ENCODE assay signal across 20 cellular contexts in the genomic region with DNA sequence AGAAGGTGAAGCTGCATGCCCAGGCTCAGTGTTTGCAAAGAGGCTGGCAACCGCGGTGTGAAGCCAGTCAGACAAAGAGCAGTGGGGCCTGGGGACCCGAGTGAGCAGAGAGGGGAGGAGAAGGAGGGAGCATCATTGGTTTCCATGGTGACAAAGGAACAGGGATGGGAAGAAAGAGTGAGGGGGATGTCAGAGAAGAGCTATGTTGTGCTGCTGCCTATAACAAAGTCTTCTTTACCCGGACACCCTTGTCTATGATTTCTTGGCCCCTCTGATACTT. TPM values are rescaled to one million over a fixed set of nuclear protein-coding genes. Genes with fewer than 3 reads are reported as not detected.
DNase-seq lines count a peak whose midpoint lies in the region; ATAC-seq and TF ChIP-seq lines count a peak whose summit lies in the region.
"Had no signal": no experiment of that assay in that cellular context is flagged by ENCODE, and none has a peak within 500 bp of the region (broad histone marks: within the 10 kb centered on the region; RNA-seq: fewer than 3 reads in every experiment).

No MANE protein-coding gene starts in this region.

- H3K36me3 Mint-ChIP-seq in natural killer cell = no peaks in the 10 kb centered on the region
- H3K36me3 Mint-ChIP-seq in activated naive CD8-positive, alpha-beta T cell treated with anti-CD3 and anti-CD28 coated beads for 36 hours = no peaks in the 10 kb centered on the region

- no peak for TF ChIP-seq CTCF in natural killer cell (IDR thresholded peaks at IDR 0.05)

- intact Hi-C loops in natural killer cell (cut with micrococcal nuclease) = no loop called here

- H3K9me3 Mint-ChIP-seq in natural killer cell = no peaks in the 10 kb centered on the region
- no peaks in the 10 kb centered on the region for H3K9me3 Mint-ChIP-seq in activated naive CD8-positive, alpha-beta T cell treated with anti-CD3 and anti-CD28 coated beads for 36 hours
- H3K9me3 Mint-ChIP-seq: activated CD4-positive, alpha-beta memory T cell treated with anti-CD3 and anti-CD28 coated beads, Interleukin-2, amount 10 ng/mL, durations not matched to agents 7 days and 5 days had no signal

- H3K27me3 ChIP-seq in MG63 = no peaks in the 10 kb centered on the region
- no peaks in the 10 kb centered on the region for H3K27me3 ChIP-seq in SJCRH30
- H3K27me3 ChIP-seq: tibial nerve had no signal

- no peak overlapping the region for H3K4me3 Mint-ChIP-seq in natural killer cell
- H3K4me3 Mint-ChIP-seq in activated naive CD8-positive, alpha-beta T cell treated with anti-CD3 and anti-CD28 coated beads for 36 hours = no peak overlapping the region
- H3K4me3 Mint-ChIP-seq: activated CD4-positive, alpha-beta memory T cell treated with anti-CD3 and anti-CD28 coated beads, Interleukin-2, amount 10 ng/mL, durations not matched to agents 7 days and 5 days had no signal

- ATAC-seq in HG03521 (IDR thresholded peaks at IDR 0.05; ENCODE audit: unreplicated experiment) (peak; percentile 3), natural killer cell (peak in 2 of 3 donors; percentile 21 to 39), HG02884 (IDR thresholded peaks at IDR 0.05; ENCODE audit: unreplicated experiment) (no peak)
- ATAC-seq: HepG2, mucosa of descending colon had no signal

- H3K27ac ChIP-seq in SJCRH30 = no peak overlapping the region
- H3K27ac ChIP-seq: tibial nerve had no signal

- H3K27ac Mint-ChIP-seq in natural killer cell = peak overlapping the region; percentile 72 to 84
- H3K27ac Mint-ChIP-seq in activated naive CD8-positive, alpha-beta T cell treated with anti-CD3 and anti-CD28 coated beads for 36 hours = no peak overlapping the region
- H3K27ac Mint-ChIP-seq: activated CD4-positive, alpha-beta memory T cell treated with anti-CD3 and anti-CD28 coated beads, Interleukin-2, amount 10 ng/mL, durations not matched to agents 7 days and 5 days had no signal

- H3K36me3 ChIP-seq in MG63 = no peaks in the 10 kb centered on the region
- no peaks in the 10 kb centered on the region for H3K36me3 ChIP-seq in SJCRH30
- H3K36me3 ChIP-seq: tibial nerve had no signal

- H3K27me3 Mint-ChIP-seq in natural killer cell (ENCODE audit: low read depth in 2 of 2) = peaks cover 0 to 5% of the 10 kb centered on the region in 2 donors
- H3K27me3 Mint-ChIP-seq in activated naive CD8-positive, alpha-beta T cell treated with anti-CD3 and anti-CD28 coated beads for 36 hours = peaks cover 8% of the 10 kb centered on the region

- peaks cover 12 to 20% of the 10 kb centered on the region in 2 donors for H3K4me1 Mint-ChIP-seq in natural killer cell
- H3K4me1 Mint-ChIP-seq in activated naive CD8-positive, alpha-beta T cell treated with anti-CD3 and anti-CD28 coated beads for 36 hours = peaks cover 3% of the 10 kb centered on the region

- H3K4me3 ChIP-seq in GM08714 (ENCODE audit: low read length) (peak overlapping the region; percentile 5; the same call in 1 of the 2 replicates), MG63 (no peak overlapping the region), SJCRH30 (no peak overlapping the region)
- H3K4me3 ChIP-seq: mucosa of descending colon, tibial nerve had no signal

- H3K9me3 ChIP-seq in MG63 (no peaks in the 10 kb centered on the region), SJCRH30 (replicated peaks) (no peaks in the 10 kb centered on the region)
- H3K9me3 ChIP-seq: mucosa of descending colon, tibial nerve had no signal

- H3K4me1 ChIP-seq in SJCRH30 = peaks cover 26% of the 10 kb centered on the region

- DNase-seq in astrocyte of the hippocampus (ENCODE audit: low read depth, low spot score) (peak; percentile 20), natural killer cell (no peak), MG63 (no peak), SJCRH30 (no peak)
- DNase-seq in activated naive CD8-positive, alpha-beta T cell treated with anti-CD3 and anti-CD28 coated beads for 36 hours = no peak
- DNase-seq: activated CD4-positive, alpha-beta memory T cell treated with anti-CD3 and anti-CD28 coated beads, Interleukin-2, amount 10 ng/mL, durations not matched to agents 7 days and 5 days; activated gamma-delta T cell; DMS 273 treated with DMSO at 0.1 percent for 48 hours; mucosa of descending colon; NCI-H1048; NCI-H345; stimulated activated CD4-positive, alpha-beta T cell treated with anti-CD3 and anti-CD28 coated beads, Interleukin-2, amount 100 ng/mL, for 48 hours; T-helper 2 cell had no signal

RNA-seq across cellular contexts. Expression of a gene that starts 14.5 kb away (rescaled TPM):
- total RNA-seq in natural killer cell = not detected
- not detected in 2 replicates for total RNA-seq in MG63 (2014; rRNA removed; shearing (Covaris generic); ENCODE audit: low replicate concordance)
- not detected for total RNA-seq in activated naive CD8-positive, alpha-beta T cell treated with anti-CD3 and anti-CD28 coated beads for 36 hours
- total RNA-seq in SJCRH30 (2014; rRNA removed; shearing (Covaris generic)) = not detected in 2 replicates
- total RNA-seq: activated CD4-positive, alpha-beta memory T cell treated with anti-CD3 and anti-CD28 coated beads, Interleukin-2, amount 10 ng/mL, durations not matched to agents 7 days and 5 days; frontal cortex; HepG2; mucosa of descending colon; pulmonary artery endothelial cell; tibial nerve had no signal

RNA-seq across cellular contexts. Expression of a gene that starts 48.4 kb away (rescaled TPM):
- total RNA-seq in natural killer cell = 100 to 1,000 TPM in 2 of 3 donors, 10 to 100 TPM in 1; 93.7 to 131 (median 102) TPM
- total RNA-seq in MG63 (2014; rRNA removed; shearing (Covaris generic); ENCODE audit: low replicate concordance) = 51.0 and 58.1 TPM in 2 replicates
- total RNA-seq in activated naive CD8-positive, alpha-beta T cell treated with anti-CD3 and anti-CD28 coated beads for 36 hours = 10 to 100 TPM; 15.0 to 15.7 TPM
- 113 and 130 TPM in 2 replicates for total RNA-seq in SJCRH30 (2014; rRNA removed; shearing (Covaris generic))

RNA-seq across cellular contexts. Expression of a gene that starts 48.5 kb away (rescaled TPM):
- 10 to 100 TPM in 1 of 3 donors, 1 to 10 TPM in 2; 5.5 to 10.5 (median 7.9) TPM for total RNA-seq in natural killer cell
- 9.1 and 27.7 TPM in 2 replicates for total RNA-seq in MG63 (2014; rRNA removed; shearing (Covaris generic); ENCODE audit: low replicate concordance)
- 1 to 10 TPM; 5.7 to 8.3 TPM for total RNA-seq in activated naive CD8-positive, alpha-beta T cell treated with anti-CD3 and anti-CD28 coated beads for 36 hours
- total RNA-seq in SJCRH30 (2014; rRNA removed; shearing (Covaris generic)) = 10.2 and 11.2 TPM in 2 replicates
